ENCODE assay signal across 1 cellular context in genomic region chr18:47680488-47680887, GRCh38.
TF ChIP-seq lines count a peak whose summit lies in the region.

No MANE protein-coding gene starts in this region.

TF ChIP-seq in GM12878, 131 proteins besides CTCF, POLR2A, EP300 and RAD21 (continued from another document and continues in another):
- TF ChIP-seq ZNF592 (IDR thresholded peaks at IDR 0.05): no peak
- TF ChIP-seq POLR2AphosphoS2 (IDR thresholded peaks at IDR 0.05; ENCODE audit: low read depth, low read length): no peak
- no peak for TF ChIP-seq USF1 (IDR thresholded peaks at IDR 0.05; ENCODE audit: borderline replicate concordance, extremely low read length, insufficient read depth, low read depth, low read length)
- no peak for TF ChIP-seq E2F8 (IDR thresholded peaks at IDR 0.05; ENCODE audit: low read depth, partially characterized antibody)
- TF ChIP-seq POLR2AphosphoS5 (IDR thresholded peaks at IDR 0.05; ENCODE audit: low read length): no peak
- peak; percentile 73 for TF ChIP-seq RELA (IDR thresholded peaks at IDR 0.05; ENCODE audit: borderline replicate concordance, partially characterized antibody)
- TF ChIP-seq MYC (IDR thresholded peaks at IDR 0.05; ENCODE audit: insufficient read depth, insufficient read length, insufficient replicate concordance, low read length, severe bottlenecking): no peak
- TF ChIP-seq IKZF2 (IDR thresholded peaks at IDR 0.05): peak in 1 of 2 experiments; percentile 46; a peak in 2 of 4 replicates
- no peak for TF ChIP-seq ZBTB33 (IDR thresholded peaks at IDR 0.05)
- peak; percentile 15 for TF ChIP-seq SP1 (IDR thresholded peaks at IDR 0.05; ENCODE audit: low read depth, low read length)
- TF ChIP-seq CEBPB (IDR thresholded peaks at IDR 0.05; ENCODE audit: borderline replicate concordance in 1 of 2, low read depth in 2 of 2, low read length in 2 of 2): no peak
- no peak for TF ChIP-seq MYB (IDR thresholded peaks at IDR 0.05; ENCODE audit: borderline replicate concordance, low read depth, low read length)
- TF ChIP-seq ZSCAN29 (IDR thresholded peaks at IDR 0.05): no peak
- no peak for TF ChIP-seq KDM1A (IDR thresholded peaks at IDR 0.05; ENCODE audit: borderline replicate concordance)
- no peak for TF ChIP-seq NRF1 (conservative IDR thresholded peaks at IDR 0.05; ENCODE audit: low read depth, low read length)
- no peak for TF ChIP-seq CBX3 (IDR thresholded peaks at IDR 0.05; ENCODE audit: borderline replicate concordance, low read depth)
- no peak for TF ChIP-seq NFYA (IDR thresholded peaks at IDR 0.05; ENCODE audit: borderline replicate concordance, low read depth, low read length)
- TF ChIP-seq RBBP5 (conservative IDR thresholded peaks at IDR 0.05): no peak
- no peak for TF ChIP-seq SIX5 (IDR thresholded peaks at IDR 0.05; ENCODE audit: low read depth, low read length, severe bottlenecking)
- TF ChIP-seq DPF2 (IDR thresholded peaks at IDR 0.05): peak; percentile 66; the same call in 1 of the 2 replicates
- no peak for TF ChIP-seq PKNOX1 (IDR thresholded peaks at IDR 0.05)
- TF ChIP-seq ATF3 (IDR thresholded peaks at IDR 0.05; ENCODE audit: borderline replicate concordance, extremely low read depth, low read depth, low read length): no peak
- TF ChIP-seq ATF2 (IDR thresholded peaks at IDR 0.05; ENCODE audit: low read length): peak; percentile 66; the same call in 1 of the 2 replicates
- TF ChIP-seq ZBTB40 (IDR thresholded peaks at IDR 0.05; ENCODE audit: borderline replicate concordance): no peak
- TF ChIP-seq HDGF (IDR thresholded peaks at IDR 0.05): no peak
- TF ChIP-seq HCFC1 (IDR thresholded peaks at IDR 0.05; ENCODE audit: low read length): no peak
- TF ChIP-seq SREBF1 (IDR thresholded peaks at IDR 0.05; ENCODE audit: low read length): no peak
- no peak for TF ChIP-seq STAT1 (conservative IDR thresholded peaks at IDR 0.05)
- TF ChIP-seq NR2F1 (conservative IDR thresholded peaks at IDR 0.05): no peak
- no peak for TF ChIP-seq STAT3 (IDR thresholded peaks at IDR 0.05; ENCODE audit: low read depth, low read length)
- TF ChIP-seq TBL1XR1 (IDR thresholded peaks at IDR 0.05; ENCODE audit: low read depth, low read length): no peak; the same call in 1 of the 2 replicates
- no peak for TF ChIP-seq ZNF384 (IDR thresholded peaks at IDR 0.05; ENCODE audit: borderline replicate concordance, low read depth, low read length)
- TF ChIP-seq CHD1 (IDR thresholded peaks at IDR 0.05; ENCODE audit: low read depth, low read length): no peak
- TF ChIP-seq FOXM1 (IDR thresholded peaks at IDR 0.05; ENCODE audit: low read depth, low read length): no peak
- TF ChIP-seq MTA3 (IDR thresholded peaks at IDR 0.05; ENCODE audit: borderline replicate concordance, low read length): no peak
- peak; percentile 62 to 88; a peak in 3 of 4 replicates for TF ChIP-seq SRF (IDR thresholded peaks at IDR 0.05; ENCODE audit: low read depth in 2 of 2, low read length in 2 of 2)
- TF ChIP-seq GABPA (IDR thresholded peaks at IDR 0.05; ENCODE audit: low read depth): no peak
- no peak; a peak in 1 of 4 replicates for TF ChIP-seq BHLHE40 (IDR thresholded peaks at IDR 0.05; ENCODE audit: borderline replicate concordance in 1 of 2, low read depth in 2 of 2, low read length in 1 of 2)
- TF ChIP-seq ZZZ3 (IDR thresholded peaks at IDR 0.05; ENCODE audit: control insufficient read depth, insufficient read length, low read depth): no peak
- TF ChIP-seq ETV6 (conservative IDR thresholded peaks at IDR 0.05 in 1 of 2, IDR thresholded peaks at IDR 0.05 in 1 of 2; ENCODE audit: borderline replicate concordance in 1 of 2, low read depth in 1 of 2): no peak
- TF ChIP-seq SUZ12 (IDR thresholded peaks at IDR 0.05; ENCODE audit: unreplicated experiment): no peak
- no peak for TF ChIP-seq WRNIP1 (IDR thresholded peaks at IDR 0.05; ENCODE audit: borderline replicate concordance, low read depth, low read length)
- TF ChIP-seq POU2F2 (IDR thresholded peaks at IDR 0.05; ENCODE audit: borderline replicate concordance, low read depth, low read length): 0 out of 3 replicates have a peak, but pooled peaks have one; percentile 9
- 0 out of 2 replicates have a peak, but pooled peaks have one; percentile 56 for TF ChIP-seq MEF2A (IDR thresholded peaks at IDR 0.05; ENCODE audit: insufficient read depth, low read depth, low read length)
- TF ChIP-seq RUNX3 (IDR thresholded peaks at IDR 0.05; ENCODE audit: low read length): 0 out of 2 replicates have a peak, but pooled peaks have one; percentile 19
- TF ChIP-seq EZH2 (IDR thresholded peaks at IDR 0.05; ENCODE audit: borderline replicate concordance, control insufficient read depth, low read depth, low read length): no peak
- TF ChIP-seq ZNF622 (IDR thresholded peaks at IDR 0.05): no peak
- TF ChIP-seq ZBED1 (IDR thresholded peaks at IDR 0.05; ENCODE audit: borderline replicate concordance): no peak
- no peak for TF ChIP-seq JUND (IDR thresholded peaks at IDR 0.05; ENCODE audit: low read depth, low read length)
- TF ChIP-seq TCF7 (IDR thresholded peaks at IDR 0.05; ENCODE audit: borderline replicate concordance): no peak
- 0 out of 2 replicates have a peak, but pooled peaks have one; percentile 24 for TF ChIP-seq GATAD2B (conservative IDR thresholded peaks at IDR 0.05; ENCODE audit: low read depth)
- no peak for TF ChIP-seq BRCA1 (IDR thresholded peaks at IDR 0.05; ENCODE audit: low read depth, low read length)
- no peak for TF ChIP-seq MXI1 (IDR thresholded peaks at IDR 0.05; ENCODE audit: low read depth, low read length)
- TF ChIP-seq CREM (IDR thresholded peaks at IDR 0.05; ENCODE audit: low read depth): 0 out of 2 replicates have a peak, but pooled peaks have one; percentile 36
- no peak for TF ChIP-seq PML (IDR thresholded peaks at IDR 0.05; ENCODE audit: low read length)
